In genomic region chr6:14664112-14664592, GRCh38 we compare ENCODE assay signal across 9 cellular contexts.
A peak's percentile ranks its signal among the peaks of the same experiment; 100 is the strongest.
DNase-seq lines count a peak whose midpoint lies in the region; ATAC-seq, FAIRE-seq and TF ChIP-seq lines count a peak whose summit lies in the region.
"Had no signal": no experiment of that assay in that cellular context is flagged by ENCODE, and none has a peak within 500 bp of the region (broad histone marks: within the 10 kb centered on the region; RNA-seq: fewer than 3 reads in every experiment).

No MANE protein-coding gene starts in this region.

- FAIRE-seq in HepG2 (lab: Jason Lieb, UNC) = no peak
- FAIRE-seq: G401.6 had no signal

- ATAC-seq in HG03064 (IDR thresholded peaks at IDR 0.05; ENCODE audit: low read depth, unreplicated experiment) (peak; percentile 60), upper lobe of right lung (peak; percentile 23), HepG2 (no peak), gastroesophageal sphincter (no peak)
- ATAC-seq in activated CD8-positive, alpha-beta T cell treated with anti-CD3 and anti-CD28 coated beads for 36 hours = peak; percentile 59

- H3K27ac Mint-ChIP-seq in activated CD8-positive, alpha-beta T cell treated with anti-CD3 and anti-CD28 coated beads for 36 hours = peak overlapping the region; percentile 82

- CTCF ChIA-PET in activated CD8-positive, alpha-beta T cell treated with anti-CD3 and anti-CD28 coated beads for 36 hours (lab: Charles Lee) = no interaction called here
- CTCF ChIA-PET in HepG2 (lab: Yijun Ruan, JAX; ENCODE audit: low intra/inter-chr PET ratio, low total read pairs) = no interaction called here

- 31% methylated on average over 6 of the region's 6 CpGs for WGBS in HepG2 (ENCODE audit: low lambda C conversion rate)
- 86 to 100% methylated on average over 1 to 3 of the region's 6 CpGs for WGBS in gastroesophageal sphincter (ENCODE audit: low coverage in 1 of 2), 2 donors

- intact Hi-C loops in activated CD8-positive, alpha-beta T cell treated with anti-CD3 and anti-CD28 coated beads for 36 hours (cut with micrococcal nuclease) = no loop called here
- intact Hi-C loops in upper lobe of right lung (cut with DNase I) (no loop called here), HepG2 (cut with micrococcal nuclease; ENCODE audit: unreplicated experiment) (no loop called here)

- no peak overlapping the region for H3K27ac ChIP-seq in upper lobe of right lung
- H3K27ac ChIP-seq in HepG2 (ENCODE audit: extremely low read length, insufficient read depth, low read length) = no peak overlapping the region
- H3K27ac ChIP-seq in gastroesophageal sphincter = no peak overlapping the region

- TF ChIP-seq POLR2A in HepG2 (IDR thresholded peaks at IDR 0.05; ENCODE audit: insufficient read depth in 1 of 2, low read depth in 2 of 2, low read length in 2 of 2) (no peak), gastroesophageal sphincter (IDR thresholded peaks at IDR 0.05) (no peak)

- H3K4me1 Mint-ChIP-seq in activated CD8-positive, alpha-beta T cell treated with anti-CD3 and anti-CD28 coated beads for 36 hours (ENCODE audit: low read depth) = peaks cover 20% of the 10 kb centered on the region

- no peak overlapping the region for H3K4me3 Mint-ChIP-seq in activated CD8-positive, alpha-beta T cell treated with anti-CD3 and anti-CD28 coated beads for 36 hours

- no peak for TF ChIP-seq CTCF in activated CD8-positive, alpha-beta T cell treated with anti-CD3 and anti-CD28 coated beads for 36 hours (IDR thresholded peaks at IDR 0.05)
- TF ChIP-seq CTCF in upper lobe of right lung (IDR thresholded peaks at IDR 0.05) (no peak), HepG2 (CRISPR knock-in tag; IDR thresholded peaks at IDR 0.05) (no peak), gastroesophageal sphincter (IDR thresholded peaks at IDR 0.05) (no peak)

- no peak overlapping the region for H3K4me3 ChIP-seq in upper lobe of right lung
- no peak overlapping the region for H3K4me3 ChIP-seq in HepG2 (replicated peaks in 1 of 3; ENCODE audit: insufficient read depth in 1 of 3, low read depth in 2 of 3, low read length in 3 of 3)
- H3K4me3 ChIP-seq in gastroesophageal sphincter = no peak overlapping the region

- POLR2A ChIA-PET in activated CD8-positive, alpha-beta T cell treated with anti-CD3 and anti-CD28 coated beads for 36 hours (lab: Charles Lee) = no interaction called here
- POLR2A ChIA-PET in HepG2 (lab: Yijun Ruan, JAX) = no interaction called here

- H2AFZ ChIP-seq in HepG2 (ENCODE audit: low read length) = no peak overlapping the region

- H3K36me3 ChIP-seq in upper lobe of right lung (no peaks in the 10 kb centered on the region), HepG2 (replicated peaks in 1 of 2; ENCODE audit: control insufficient read depth in 1 of 2, insufficient read depth in 2 of 2, low read length in 2 of 2) (no peaks in the 10 kb centered on the region), gastroesophageal sphincter (no peaks in the 10 kb centered on the region)

- H3K9me3 Mint-ChIP-seq in activated CD8-positive, alpha-beta T cell treated with anti-CD3 and anti-CD28 coated beads for 36 hours = no peaks in the 10 kb centered on the region

- no peak overlapping the region for H3K9ac ChIP-seq in HepG2 (ENCODE audit: insufficient read depth, low read depth, low read length)

- H3K9me3 ChIP-seq in upper lobe of right lung (no peaks in the 10 kb centered on the region), HepG2 (ENCODE audit: low read length) (no peaks in the 10 kb centered on the region), gastroesophageal sphincter (no peaks in the 10 kb centered on the region)

- no peak for TF ChIP-seq EP300 in HepG2 (IDR thresholded peaks at IDR 0.05; ENCODE audit: low read depth in 2 of 2, low read length in 2 of 2)
- TF ChIP-seq EP300 in HepG2 (CRISPR knock-in tag; IDR thresholded peaks at IDR 0.05; ENCODE audit: borderline replicate concordance) = no peak
- no peak for TF ChIP-seq EP300 in gastroesophageal sphincter (IDR thresholded peaks at IDR 0.05)

- H3K4me2 ChIP-seq in HepG2 (ENCODE audit: low read depth, low read length) = no peak overlapping the region

- no peak for TF ChIP-seq RAD21 in HepG2 (CRISPR knock-in tag; IDR thresholded peaks at IDR 0.05)

- in situ Hi-C loops in HepG2 (cut with HindIII; ENCODE audit: extremely low pct_ligation_motif_present, low pct_unique_long_range_greater_than_20kb) = no loop called here

- BruUV-seq in HepG2 (replicated peaks; lab: Mats Ljungman, UMichigan) = no TSS peak

- H4K20me1 ChIP-seq in HepG2 (ENCODE audit: insufficient read depth, low read length) = no peaks in the 10 kb centered on the region

- no peaks in the 10 kb centered on the region for H3K27me3 ChIP-seq in upper lobe of right lung
- H3K27me3 ChIP-seq in HepG2 (ENCODE audit: control insufficient read depth in 1 of 2, insufficient read depth in 2 of 2, low read length in 2 of 2) = no peaks in the 10 kb centered on the region
- H3K27me3 ChIP-seq in gastroesophageal sphincter = no peaks in the 10 kb centered on the region

- H3K4me1 ChIP-seq in upper lobe of right lung (no peaks in the 10 kb centered on the region), HepG2 (ENCODE audit: insufficient read depth, low read length) (no peaks in the 10 kb centered on the region), gastroesophageal sphincter (no peaks in the 10 kb centered on the region)

- no peaks in the 10 kb centered on the region for H3K27me3 Mint-ChIP-seq in activated CD8-positive, alpha-beta T cell treated with anti-CD3 and anti-CD28 coated beads for 36 hours

- peak; percentile 18 for DNase-seq in stimulated activated CD4-positive, alpha-beta T cell treated with anti-CD3 and anti-CD28 coated beads, Interleukin-15, amount 100 ng/mL, for 24 hours
- no peak for DNase-seq in stimulated activated CD4-positive, alpha-beta T cell treated with anti-CD3 and anti-CD28 coated beads, Interleukin-4, amount 100 ng/mL, for 4 hours
- DNase-seq in activated CD8-positive, alpha-beta T cell treated with anti-CD3 and anti-CD28 coated beads for 36 hours = peak; percentile 23
- DNase-seq in upper lobe of right lung = no peak
- DNase-seq in HepG2 (ENCODE audit: low spot score) = no peak
- no peak for DNase-seq in HUDEP-2 (lab: John Stamatoyannopoulos, UW; ENCODE audit: unreplicated experiment in 76 of 76)

- no peaks in the 10 kb centered on the region for H3K36me3 Mint-ChIP-seq in activated CD8-positive, alpha-beta T cell treated with anti-CD3 and anti-CD28 coated beads for 36 hours (ENCODE audit: low read depth)

- no peaks in the 10 kb centered on the region for H3K79me2 ChIP-seq in HepG2 (ENCODE audit: insufficient read depth, low read length)

TF ChIP-seq in HepG2, 621 proteins besides CTCF, POLR2A, EP300 and RAD21:
- TF ChIP-seq ATF7-NPFF (CRISPR knock-in tag; IDR thresholded peaks at IDR 0.05; ENCODE audit: low read depth) (no peak), SRSF4 (IDR thresholded peaks at IDR 0.05; ENCODE audit: low read depth, low read length, poor library complexity, severe bottlenecking) (no peak), ZNF850 (CRISPR knock-in tag; conservative IDR thresholded peaks at IDR 0.05) (no peak), ZNF598 (CRISPR knock-in tag; IDR thresholded peaks at IDR 0.05; ENCODE audit: borderline replicate concordance) (no peak), ZNF768 (CRISPR knock-in tag; IDR thresholded peaks at IDR 0.05) (no peak), ZNF10 (CRISPR knock-in tag; IDR thresholded peaks at IDR 0.05; ENCODE audit: borderline replicate concordance, low read depth) (no peak), IRF2 (CRISPR knock-in tag; IDR thresholded peaks at IDR 0.05) (no peak), RNF2 (conservative IDR thresholded peaks at IDR 0.05; ENCODE audit: low read depth) (no peak), ELF1 (CRISPR knock-in tag; IDR thresholded peaks at IDR 0.05) (no peak), THAP8 (CRISPR knock-in tag; IDR thresholded peaks at IDR 0.05; ENCODE audit: borderline replicate concordance) (no peak), ZNF101 (CRISPR knock-in tag; IDR thresholded peaks at IDR 0.05; ENCODE audit: borderline replicate concordance, low read depth) (no peak), POLR2AphosphoS2 (IDR thresholded peaks at IDR 0.05; ENCODE audit: low read depth, low read length) (no peak), MED8 (CRISPR knock-in tag; IDR thresholded peaks at IDR 0.05; ENCODE audit: insufficient replicate concordance) (no peak), LCORL (IDR thresholded peaks at IDR 0.05) (no peak), LCORL (CRISPR knock-in tag; IDR thresholded peaks at IDR 0.05) (no peak), ZNF275 (CRISPR knock-in tag; IDR thresholded peaks at IDR 0.05; ENCODE audit: borderline replicate concordance) (no peak)
- TF ChIP-seq, protein P1, sequence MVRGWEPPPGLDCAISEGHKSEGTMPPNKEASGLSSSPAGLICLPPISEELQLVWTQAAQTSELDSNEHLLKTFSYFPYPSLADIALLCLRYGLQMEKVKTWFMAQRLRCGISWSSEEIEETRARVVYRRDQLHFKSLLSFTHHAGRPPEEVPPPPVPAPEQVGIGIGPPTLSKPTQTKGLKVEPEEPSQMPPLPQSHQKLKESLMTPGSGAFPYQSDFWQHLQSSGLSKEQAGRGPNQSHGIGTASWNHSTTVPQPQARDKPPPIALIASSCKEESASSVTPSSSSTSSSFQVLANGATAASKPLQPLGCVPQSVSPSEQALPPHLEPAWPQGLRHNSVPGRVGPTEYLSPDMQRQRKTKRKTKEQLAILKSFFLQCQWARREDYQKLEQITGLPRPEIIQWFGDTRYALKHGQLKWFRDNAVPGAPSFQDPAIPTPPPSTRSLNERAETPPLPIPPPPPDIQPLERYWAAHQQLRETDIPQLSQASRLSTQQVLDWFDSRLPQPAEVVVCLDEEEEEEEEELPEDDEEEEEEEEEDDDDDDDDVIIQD (CRISPR knock-in tag; IDR thresholded peaks at IDR 0.05; ENCODE audit: low read depth) = no peak

Comparison
In these comparisons a context has a peak if more than half of its experiments do, and no peak if none do; other contexts are left out.
1. DNase-seq: peak in stimulated activated CD4-positive, alpha-beta T cell treated with anti-CD3 and anti-CD28 coated beads, Interleukin-15, amount 100 ng/mL, for 24 hours (single experiment) and activated CD8-positive, alpha-beta T cell treated with anti-CD3 and anti-CD28 coated beads for 36 hours (single experiment); none in stimulated activated CD4-positive, alpha-beta T cell treated with anti-CD3 and anti-CD28 coated beads, Interleukin-4, amount 100 ng/mL, for 4 hours (0 of 2), upper lobe of right lung (single experiment), HepG2 (single experiment) and HUDEP-2 (0 of 76).
2. ATAC-seq: peak in HG03064 (single experiment), activated CD8-positive, alpha-beta T cell treated with anti-CD3 and anti-CD28 coated beads for 36 hours (single experiment) and upper lobe of right lung (single experiment); none in HepG2 (single experiment) and gastroesophageal sphincter (single experiment).